ENCODE assay signal across 7 cellular contexts in the genomic region with DNA sequence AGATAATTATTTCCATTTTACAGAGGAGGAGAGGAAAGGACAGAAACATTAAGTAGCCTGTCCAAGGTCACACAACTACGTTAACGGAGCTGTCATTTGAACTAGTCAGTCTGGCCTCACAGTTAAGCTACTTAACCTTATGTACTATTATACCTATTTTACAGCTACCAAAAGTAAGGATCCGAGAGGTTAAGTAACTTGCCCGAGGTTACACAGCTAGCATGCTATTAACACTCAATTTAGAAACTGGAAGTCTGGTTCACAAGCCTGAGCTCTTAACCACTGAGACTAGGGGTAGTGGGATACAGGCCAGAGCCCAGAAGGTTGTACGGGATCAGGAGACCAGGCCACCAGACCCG. TPM values are rescaled to one million over a fixed set of nuclear protein-coding genes. Genes with fewer than 3 reads are reported as not detected.
A peak's percentile ranks its signal among the peaks of the same experiment; 100 is the strongest.
DNase-seq lines count a peak whose midpoint lies in the region; ATAC-seq lines count a peak whose summit lies in the region.

No MANE protein-coding gene starts in this region.

- peak overlapping the region; percentile 97 to 99 for H3K27ac Mint-ChIP-seq in activated naive CD4-positive, alpha-beta T cell treated with anti-CD3 and anti-CD28 coated beads, Interleukin-2, amount 50 U/mL, for 72 hours

- H3K9me3 ChIP-seq in HUES48 (ENCODE audit: control insufficient read depth, insufficient read depth, low read length) = no peaks in the 10 kb centered on the region
- H3K9me3 ChIP-seq in iPS-20b (ENCODE audit: insufficient read depth, low read depth, low read length) = no peaks in the 10 kb centered on the region
- no peaks in the 10 kb centered on the region for H3K9me3 ChIP-seq in stomach smooth muscle (ENCODE audit: control insufficient read depth in 2 of 2, low read length in 2 of 2)

- no peak for ATAC-seq in activated naive CD4-positive, alpha-beta T cell treated with anti-CD3 and anti-CD28 coated beads, Interleukin-2, amount 50 U/mL, for 72 hours

- no peaks in the 10 kb centered on the region for H3K9me3 Mint-ChIP-seq in activated naive CD4-positive, alpha-beta T cell treated with anti-CD3 and anti-CD28 coated beads, Interleukin-2, amount 50 U/mL, for 72 hours

- no peaks in the 10 kb centered on the region for H3K27me3 ChIP-seq in HUES48 (ENCODE audit: control insufficient read depth, insufficient read depth, low read length)
- no peaks in the 10 kb centered on the region for H3K27me3 ChIP-seq in iPS-20b (ENCODE audit: insufficient read depth, low read length)
- no peaks in the 10 kb centered on the region for H3K27me3 ChIP-seq in stomach smooth muscle (ENCODE audit: control insufficient read depth in 1 of 2, insufficient read depth in 2 of 2, low read length in 2 of 2)

- H3K9ac ChIP-seq in HUES48 (ENCODE audit: low read depth, low read length) = peak overlapping the region; percentile 48; the same call in 1 of the 2 replicates
- peak overlapping the region; percentile 98; the same call in 1 of the 2 replicates for H3K9ac ChIP-seq in iPS-20b (ENCODE audit: low read depth, low read length)
- H3K9ac ChIP-seq in stomach smooth muscle (ENCODE audit: low read length in 2 of 2) = peak overlapping the region; percentile 98

- peaks cover under 1 to 12% of the 10 kb centered on the region in 2 donors for H3K36me3 Mint-ChIP-seq in activated naive CD4-positive, alpha-beta T cell treated with anti-CD3 and anti-CD28 coated beads, Interleukin-2, amount 50 U/mL, for 72 hours

- peaks cover 4% of the 10 kb centered on the region for H3K4me1 ChIP-seq in HUES48 (ENCODE audit: control insufficient read depth, insufficient read depth, low read length)
- peaks cover 11% of the 10 kb centered on the region for H3K4me1 ChIP-seq in iPS-20b (ENCODE audit: insufficient read depth, low read length)
- H3K4me1 ChIP-seq in stomach smooth muscle (ENCODE audit: control insufficient read depth, insufficient read depth, low read length) = peaks cover 35% of the 10 kb centered on the region

- H3K36me3 ChIP-seq in HUES48 (ENCODE audit: control insufficient read depth, insufficient read depth, low read length) (peaks cover 23% of the 10 kb centered on the region), iPS-20b (ENCODE audit: insufficient read depth, low read depth, low read length) (peaks cover 20% of the 10 kb centered on the region), stomach smooth muscle (ENCODE audit: control insufficient read depth in 2 of 2, insufficient read depth in 2 of 2, low read length in 2 of 2) (peaks cover 10 to 14% of the 10 kb centered on the region in 2 donors)

- H3K27ac ChIP-seq in HUES48 (ENCODE audit: low read depth, low read length) (peak overlapping the region; percentile 88), iPS-20b (ENCODE audit: low read length) (peak overlapping the region; percentile 69), stomach smooth muscle (ENCODE audit: low read length) (peak overlapping the region; percentile 97)

- H3K4me3 ChIP-seq in HUES48 (ENCODE audit: low read depth, low read length) (peak overlapping the region; percentile 90), iPS-20b (ENCODE audit: low read length) (peak overlapping the region; percentile 97), stomach smooth muscle (ENCODE audit: low read length in 2 of 2) (peak overlapping the region; percentile 91 to 94)

- DNase-seq in activated naive CD4-positive, alpha-beta T cell treated with anti-CD3 and anti-CD28 coated beads, Interleukin-2, amount 50 U/mL, for 72 hours (ENCODE audit: low spot score in 2 of 2) = no peak
- DNase-seq in amygdala (lab: John Stamatoyannopoulos, UW) (no peak), Kasumi-1 (lab: John Stamatoyannopoulos, UW) (no peak)
- DNase-seq in stimulated activated CD4-positive, alpha-beta T cell treated with anti-CD3 and anti-CD28 coated beads, Interleukin-4, amount 100 ng/mL, for 24 hours = no peak

RNA-seq across cellular contexts. Expression of a gene that starts 0.5 kb away (rescaled TPM):
- total RNA-seq in activated naive CD4-positive, alpha-beta T cell treated with anti-CD3 and anti-CD28 coated beads, Interleukin-2, amount 50 U/mL, for 72 hours = 1 to 10 TPM; 2.7 to 6.1 TPM

RNA-seq across cellular contexts. Expression of a gene that starts 0.5 kb away (rescaled TPM):
- 10 to 100 TPM; 25.8 to 36.9 TPM for total RNA-seq in activated naive CD4-positive, alpha-beta T cell treated with anti-CD3 and anti-CD28 coated beads, Interleukin-2, amount 50 U/mL, for 72 hours

RNA-seq across cellular contexts. Expression of a gene that starts 8.3 kb away (rescaled TPM):
- total RNA-seq in activated naive CD4-positive, alpha-beta T cell treated with anti-CD3 and anti-CD28 coated beads, Interleukin-2, amount 50 U/mL, for 72 hours = not detected

RNA-seq across cellular contexts. Expression of a gene that starts 8.9 kb away (rescaled TPM):
- 100 to 1,000 TPM; 240 to 410 TPM for total RNA-seq in activated naive CD4-positive, alpha-beta T cell treated with anti-CD3 and anti-CD28 coated beads, Interleukin-2, amount 50 U/mL, for 72 hours

RNA-seq across cellular contexts. Expression of a gene that starts 15.2 kb away (rescaled TPM):
- 100 to 1,000 TPM; 168 to 178 TPM for total RNA-seq in activated naive CD4-positive, alpha-beta T cell treated with anti-CD3 and anti-CD28 coated beads, Interleukin-2, amount 50 U/mL, for 72 hours

Comparison
In these comparisons a context has a peak if more than half of its experiments do, and no peak if none do; other contexts are left out.
1. H3K9ac ChIP-seq: peak in every context shown above with its lines; median percentile 98 in iPS-20b; 98 in stomach smooth muscle; 48 in HUES48.